In the genomic region with DNA sequence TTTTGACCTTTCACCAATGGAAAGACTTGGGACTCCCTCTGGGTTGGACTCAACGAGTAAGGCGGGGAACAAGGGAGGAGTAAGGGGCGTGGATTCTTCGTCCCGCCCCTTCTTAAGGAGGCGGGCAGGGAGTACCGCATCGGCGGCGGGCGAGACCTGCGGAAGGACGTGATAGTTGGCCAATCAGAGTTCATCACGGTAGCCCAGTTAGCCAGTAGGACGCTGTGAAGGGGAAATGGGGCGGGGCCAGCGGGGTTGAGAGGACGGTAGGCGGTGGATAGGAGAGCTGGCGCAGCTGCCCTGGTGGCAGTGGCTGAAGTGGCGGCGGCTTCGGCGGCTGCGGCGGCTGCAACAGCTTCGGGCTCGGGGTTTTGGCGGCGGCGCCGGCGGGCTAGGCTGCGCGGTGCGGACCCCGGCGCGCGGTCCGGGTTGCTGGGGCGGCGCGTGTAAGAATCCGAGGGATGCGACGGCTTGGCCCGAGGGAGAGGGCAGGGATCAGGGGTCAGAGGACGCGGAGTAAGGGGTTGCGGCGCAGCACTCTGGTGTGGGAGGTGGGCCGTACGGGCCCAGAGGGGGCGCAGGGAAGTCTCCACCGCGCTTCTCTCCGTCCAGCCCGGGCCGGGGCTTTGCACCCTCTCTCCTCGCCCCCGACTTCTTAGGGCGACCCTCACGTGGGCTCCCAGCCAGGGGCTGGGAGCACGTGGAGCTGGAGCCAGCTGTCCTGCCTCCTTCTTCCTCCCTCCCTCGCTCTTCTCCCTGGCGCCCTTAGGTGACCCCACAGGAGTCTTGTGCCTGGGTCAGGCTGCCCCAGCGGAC, we compare ENCODE assay signal across 8 cellular contexts.
A peak's percentile ranks its signal among the peaks of the same experiment; 100 is the strongest.
DNase-seq lines count a peak whose midpoint lies in the region; FAIRE-seq and TF ChIP-seq lines count a peak whose summit lies in the region.

A gene (plus strand): TSS at position 284 of the 816 bp plus-strand sequence. CDS start 5,389 bp downstream, outside the sequence.

- peaks cover 6% of the 10 kb centered on the region for H3K27me3 Mint-ChIP-seq in nephron (ENCODE audit: low read depth)
- no peaks in the 10 kb centered on the region for H3K27me3 Mint-ChIP-seq in stimulated activated naive CD8-positive, alpha-beta T cell treated with anti-CD3 and anti-CD28 coated beads, Interleukin-15, Interleukin-2, amounts not matched to agents 100 ng/mL and 50 ng/mL, for 24 hours

- H3K9ac ChIP-seq in Loucy (ENCODE audit: low read depth, low read length, poor library complexity, severe bottlenecking), result peak within 1 kb of the TSS; percentile 77

- peak within 1 kb of the TSS; percentile 59 for H2AFZ ChIP-seq in Loucy (ENCODE audit: low read length)

- H3K36me3 ChIP-seq in Loucy (ENCODE audit: insufficient read depth, low read length), result no peaks in the 10 kb centered on the region

- no peaks in the 10 kb centered on the region for H3K36me3 Mint-ChIP-seq in nephron (ENCODE audit: low read depth)
- H3K36me3 Mint-ChIP-seq in stimulated activated naive CD8-positive, alpha-beta T cell treated with anti-CD3 and anti-CD28 coated beads, Interleukin-15, Interleukin-2, amounts not matched to agents 100 ng/mL and 50 ng/mL, for 24 hours (ENCODE audit: low read depth), result peaks cover 7% of the 10 kb centered on the region

- DNase-seq in EH (ENCODE audit: low read depth) (peak; percentile 100), H54 (ENCODE audit: insufficient read length, low spot score) (peak; percentile 92), fibroblast of pulmonary artery (ENCODE audit: low read depth) (peak; percentile 100)
- peak; percentile 99 for DNase-seq in activated T-helper 9 cell treated with anti-CD3 and anti-CD28 coated beads, Interleukin-2, amount 50 U/mL, for 16 hours (ENCODE audit: low read depth)

- FAIRE-seq in H54 (lab: Jason Lieb, UNC), result peak; percentile 93

- no peaks in the 10 kb centered on the region for H3F3A ChIP-seq in Loucy (ENCODE audit: low read depth)

- H3K9me2 ChIP-seq in Loucy (replicated peaks; ENCODE audit: low read depth, low read length), result no peaks in the 10 kb centered on the region

- no peaks in the 10 kb centered on the region for H3K79me2 ChIP-seq in Loucy (ENCODE audit: insufficient read depth, low read length)

- H3K4me1 Mint-ChIP-seq in nephron, result peaks cover 17% of the 10 kb centered on the region
- peaks cover 42% of the 10 kb centered on the region for H3K4me1 Mint-ChIP-seq in stimulated activated naive CD8-positive, alpha-beta T cell treated with anti-CD3 and anti-CD28 coated beads, Interleukin-15, Interleukin-2, amounts not matched to agents 100 ng/mL and 50 ng/mL, for 24 hours (ENCODE audit: low read depth)

- H3K4me1 ChIP-seq in Loucy (ENCODE audit: insufficient read depth, low read length, poor library complexity, severe bottlenecking), result peaks cover 17% of the 10 kb centered on the region

- H3K27me3 ChIP-seq in Loucy (ENCODE audit: insufficient read depth, low read length, poor library complexity, severe bottlenecking), result no peaks in the 10 kb centered on the region

- TF ChIP-seq POLR2A in H54 (IDR thresholded peaks at IDR 0.05; ENCODE audit: low read depth, low read length), result peak; percentile 96
- peak; percentile 93 for TF ChIP-seq POLR2A in Raji (IDR thresholded peaks at IDR 0.05; ENCODE audit: insufficient read depth, low read depth, low read length)

- no peaks in the 10 kb centered on the region for H3K9me3 Mint-ChIP-seq in nephron
- no peaks in the 10 kb centered on the region for H3K9me3 Mint-ChIP-seq in stimulated activated naive CD8-positive, alpha-beta T cell treated with anti-CD3 and anti-CD28 coated beads, Interleukin-15, Interleukin-2, amounts not matched to agents 100 ng/mL and 50 ng/mL, for 24 hours

- H3K9me3 ChIP-seq in Loucy (ENCODE audit: insufficient read depth, low read depth, low read length), result no peaks in the 10 kb centered on the region

- H3K4me2 ChIP-seq in Loucy (ENCODE audit: low read depth, low read length, poor library complexity, severe bottlenecking), result peak within 1 kb of the TSS; percentile 98

- peak within 1 kb of the TSS; percentile 96 to 97 (median 97) for H3K27ac Mint-ChIP-seq in nephron
- peak within 1 kb of the TSS; percentile 91 for H3K27ac Mint-ChIP-seq in stimulated activated naive CD8-positive, alpha-beta T cell treated with anti-CD3 and anti-CD28 coated beads, Interleukin-15, Interleukin-2, amounts not matched to agents 100 ng/mL and 50 ng/mL, for 24 hours

- H3K4me3 ChIP-seq in Loucy (ENCODE audit: low read length, poor library complexity, severe bottlenecking) (peak within 1 kb of the TSS; percentile 81), fibroblast of pulmonary artery (replicated peaks; ENCODE audit: low read depth, low read length) (peak within 1 kb of the TSS; percentile 85)

- H4K20me1 ChIP-seq in Loucy (ENCODE audit: insufficient read depth, low read length, poor library complexity, severe bottlenecking), result no peaks in the 10 kb centered on the region

- peak within 1 kb of the TSS; percentile 85 to 90 (median 86) for H3K4me3 Mint-ChIP-seq in nephron
- H3K4me3 Mint-ChIP-seq in stimulated activated naive CD8-positive, alpha-beta T cell treated with anti-CD3 and anti-CD28 coated beads, Interleukin-15, Interleukin-2, amounts not matched to agents 100 ng/mL and 50 ng/mL, for 24 hours, result peak within 1 kb of the TSS; percentile 91

- TF ChIP-seq CTCF in Loucy (conservative IDR thresholded peaks at IDR 0.05; ENCODE audit: low read length), result no peak
- no peak for TF ChIP-seq CTCF in fibroblast of pulmonary artery (IDR thresholded peaks at IDR 0.05; ENCODE audit: low read length, missing control alignments)
- TF ChIP-seq CTCF in nephron (IDR thresholded peaks at IDR 0.05; ENCODE audit: unreplicated experiment in 3 of 3), result no peak

Comparison
In these comparisons a context has a peak if more than half of its experiments do, and no peak if none do; other contexts are left out.
1. Peak in every context shown above with its lines: DNase-seq and H3K4me3 ChIP-seq.